In the genomic region with DNA sequence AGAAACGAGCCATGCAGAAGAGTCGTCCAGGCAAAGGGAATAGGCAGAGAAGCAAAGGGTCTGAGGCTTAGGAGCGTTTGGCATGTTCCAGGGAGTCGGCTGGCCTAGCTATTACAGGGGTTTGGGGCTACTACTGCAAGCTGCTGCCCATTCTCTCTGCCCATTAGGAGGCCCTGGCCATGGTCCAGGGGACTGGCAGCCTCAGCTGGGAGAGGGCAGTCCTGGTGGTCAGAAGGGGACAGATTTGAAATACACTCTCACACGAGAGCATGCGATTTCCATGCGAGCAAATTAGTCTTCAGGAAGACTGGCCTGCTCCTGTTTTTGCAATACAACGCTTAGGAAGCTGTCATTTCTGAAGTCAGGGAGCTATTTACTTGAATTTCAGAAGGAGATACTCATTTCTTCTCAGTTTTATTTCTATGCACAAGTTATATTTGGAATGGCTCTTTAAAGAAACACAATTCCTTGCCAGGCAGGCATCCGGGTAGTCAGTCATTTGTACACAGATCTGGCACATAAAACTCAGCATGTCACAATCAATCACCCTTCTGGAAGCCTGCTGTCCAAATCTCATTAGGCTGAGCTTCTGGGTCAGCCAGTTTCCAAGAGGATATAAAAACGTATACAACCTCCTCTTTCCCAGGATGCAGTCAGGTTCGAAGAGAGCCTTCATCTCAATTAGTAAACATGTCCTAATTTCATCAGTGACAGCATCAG, we compare ENCODE assay signal across 16 cellular contexts. TPM values are rescaled to one million over a fixed set of nuclear protein-coding genes. Genes with fewer than 3 reads are reported as not detected.
DNase-seq lines count a peak whose midpoint lies in the region; ATAC-seq, FAIRE-seq and TF ChIP-seq lines count a peak whose summit lies in the region.
"Had no signal": no experiment of that assay in that cellular context is flagged by ENCODE, and none has a peak within 500 bp of the region (broad histone marks: within the 10 kb centered on the region; RNA-seq: fewer than 3 reads in every experiment).

No MANE protein-coding gene starts in this region.

- peaks cover 10 to 36% of the 10 kb centered on the region in 2 donors for H3K4me1 ChIP-seq in thoracic aorta (ENCODE audit: control insufficient read depth in 1 of 2, low read depth in 2 of 2)
- H3K4me1 ChIP-seq: SJSA1, thyroid gland had no signal

- no peaks in the 10 kb centered on the region for H3K9me3 ChIP-seq in thoracic aorta
- H3K9me3 ChIP-seq: SJSA1, thyroid gland had no signal

- peak overlapping the region; percentile 9 for H3K4me3 ChIP-seq in thoracic aorta
- H3K4me3 ChIP-seq: GM12878, K562, SJSA1, thyroid gland had no signal

- no peaks in the 10 kb centered on the region for H3K36me3 ChIP-seq in thoracic aorta
- H3K36me3 ChIP-seq: brain microvascular endothelial cell, SJSA1, thyroid gland had no signal

- DNase-seq in NCI-H510A treated with DMSO at 0.1 percent for 48 hours (lab: John Stamatoyannopoulos, UW) (peak; percentile 54), NCI-H510A (lab: John Stamatoyannopoulos, UW) (no peak), thoracic aorta (ENCODE audit: low spot score) (no peak), D341Med (ENCODE audit: low spot score) (no peak), midbrain (lab: John Stamatoyannopoulos, UW) (no peak), urothelium cell line (ENCODE audit: low spot score) (no peak)
- DNase-seq: activated CD4-positive, alpha-beta T cell treated with anti-CD3 and anti-CD28 coated beads for 1 hour; brain microvascular endothelial cell; DMS53; HCEC 1CT had no signal

- TF ChIP-seq CTCF in thoracic aorta (IDR thresholded peaks at IDR 0.05) = peak; percentile 20

- ATAC-seq in SK-N-SH treated with all-trans-retinoic acid at 6 μM for 48 hours = peak; percentile 39; the same call in 1 of the 3 replicates
- no peak for ATAC-seq in thoracic aorta (ENCODE audit: insufficient number of reproducible peaks, low FRiP score, low read depth)
- ATAC-seq: GM12878, K562 had no signal

- H3K27ac ChIP-seq in layer of hippocampus (ENCODE audit: low read depth, low read length) = peak overlapping the region; percentile 1
- peak overlapping the region in 1 of 2 donors; percentile 31 for H3K27ac ChIP-seq in thoracic aorta
- H3K27ac ChIP-seq: brain microvascular endothelial cell, SJSA1, thyroid gland had no signal

- no peaks in the 10 kb centered on the region for H3K27me3 ChIP-seq in layer of hippocampus (ENCODE audit: control insufficient read depth, insufficient read depth, low read length)
- no peaks in the 10 kb centered on the region for H3K27me3 ChIP-seq in thoracic aorta (replicated peaks; ENCODE audit: insufficient read depth)
- H3K27me3 ChIP-seq: SJSA1, thyroid gland had no signal

- no peak for FAIRE-seq in urothelium cell line (lab: Jason Lieb, UNC)
- FAIRE-seq: GM12878, K562 had no signal

TF ChIP-seq in SK-N-SH treated with all-trans-retinoic acid at 6 μM for 48 hours, 23 proteins besides CTCF, POLR2A, EP300 and RAD21:
- TF ChIP-seq TCF4 (CRISPR knock-in tag; IDR thresholded peaks at IDR 0.05; ENCODE audit: borderline replicate concordance) (no peak), ZFP3 (CRISPR knock-in tag; IDR thresholded peaks at IDR 0.05) (peak; percentile 83)

RNA-seq across cellular contexts. Expression of a gene that starts 27.0 kb away (rescaled TPM):
- total RNA-seq in thoracic aorta = 1 to 10 TPM; 3.2 to 7.1 TPM
- total RNA-seq: K562, SJSA1 had no signal
